ENCODE assay signal across 1 cellular context in genomic region chr6:126143650-126144260, GRCh38.
TF ChIP-seq lines count a peak whose summit lies in the region.

No MANE protein-coding gene starts in this region.

TF ChIP-seq in GM23338, 12 proteins besides CTCF, POLR2A, EP300 and RAD21 (continued from another document):
- TF ChIP-seq REST (IDR thresholded peaks at IDR 0.05; ENCODE audit: unreplicated experiment) (no peak), ZNF331 (CRISPR knock-in tag; IDR thresholded peaks at IDR 0.05; ENCODE audit: low read depth) (no peak), EZH2phosphoT487 (IDR thresholded peaks at IDR 0.05; ENCODE audit: unreplicated experiment) (no peak), EZH2 (IDR thresholded peaks at IDR 0.05; ENCODE audit: low read depth, unreplicated experiment) (no peak), JUNB (IDR thresholded peaks at IDR 0.05; ENCODE audit: unreplicated experiment) (no peak)
TF ChIP-seq in GM23338: peak in this region for 0.
